In the genomic region with DNA sequence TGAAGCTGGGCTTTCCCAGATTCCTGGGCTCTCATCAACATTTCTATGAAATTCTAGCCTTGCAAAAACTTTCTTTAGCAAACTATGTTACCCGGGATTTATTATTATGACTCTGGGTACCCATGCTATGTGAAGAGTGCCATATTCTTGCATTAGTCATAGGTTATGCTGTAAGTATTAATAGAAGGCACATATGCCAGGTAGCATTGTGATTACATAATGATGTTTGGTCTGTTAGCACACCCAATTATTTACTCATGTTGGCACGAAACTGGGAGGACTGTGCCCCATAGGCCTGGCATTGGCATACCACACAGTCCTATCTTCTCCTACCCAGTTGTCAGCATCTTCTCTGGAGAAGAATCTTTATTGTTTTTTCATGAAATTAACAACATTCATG, we compare ENCODE assay signal across 16 cellular contexts.
DNase-seq lines count a peak whose midpoint lies in the region; ATAC-seq and TF ChIP-seq lines count a peak whose summit lies in the region.
"Had no signal": no experiment of that assay in that cellular context is flagged by ENCODE, and none has a peak within 500 bp of the region (broad histone marks: within the 10 kb centered on the region; RNA-seq: fewer than 3 reads in every experiment).

No MANE protein-coding gene starts in this region.

- CTCF ChIA-PET in MCF 10A (lab: Yijun Ruan, JAX), result no interaction called here
- CTCF ChIA-PET in mammary epithelial cell (lab: Charles Lee; ENCODE audit: low non-redundant PET), result no interaction called here
- CTCF ChIA-PET in activated CD4-positive, alpha-beta memory T cell treated with anti-CD3 and anti-CD28 coated beads for 36 hours (lab: Charles Lee), result no interaction called here

- no peaks in the 10 kb centered on the region for H3K9me3 Mint-ChIP-seq in MCF 10A (ENCODE audit: unreplicated experiment)
- no peaks in the 10 kb centered on the region for H3K9me3 Mint-ChIP-seq in activated CD4-positive, alpha-beta memory T cell treated with anti-CD3 and anti-CD28 coated beads for 36 hours
- H3K9me3 Mint-ChIP-seq: GM23338, H9 had no signal

- WGBS in mammary epithelial cell (ENCODE audit: low coverage, missing lambda C conversion rate), result 74% methylated on average over 2 of the region's 2 CpGs

- H3K4me3 Mint-ChIP-seq in MCF 10A (ENCODE audit: unreplicated experiment), result no peak overlapping the region
- no peak overlapping the region for H3K4me3 Mint-ChIP-seq in activated CD4-positive, alpha-beta memory T cell treated with anti-CD3 and anti-CD28 coated beads for 36 hours
- H3K4me3 Mint-ChIP-seq: CD4-positive, CD25-positive, alpha-beta regulatory T cell; GM23338; H9 had no signal

- H3K27ac ChIP-seq in breast epithelium (no peak overlapping the region), mammary epithelial cell (ENCODE audit: insufficient read depth, low read depth, low read length) (no peak overlapping the region), left lung (no peak overlapping the region)
- H3K27ac ChIP-seq: 22Rv1; BLaER1 treated with 17β-estradiol and CSF1 and Interleukin-3, amounts not matched to agents 10 nM and 100 nM had no signal

- H3K36me3 ChIP-seq in breast epithelium (no peaks in the 10 kb centered on the region), mammary epithelial cell (ENCODE audit: insufficient read depth, low read length) (no peaks in the 10 kb centered on the region), left lung (no peaks in the 10 kb centered on the region)
- H3K36me3 ChIP-seq: BLaER1 treated with 17β-estradiol and CSF1 and Interleukin-3, amounts not matched to agents 10 nM and 100 nM had no signal

- intact Hi-C loops in MCF 10A (cut with micrococcal nuclease) (no loop called here), breast epithelium (cut with DNase I; ENCODE audit: low total_unique reads) (no loop called here), mammary epithelial cell (cut with micrococcal nuclease) (no loop called here), left lung (cut with DNase I) (no loop called here)
- intact Hi-C loops in activated CD4-positive, alpha-beta memory T cell treated with anti-CD3 and anti-CD28 coated beads for 36 hours (cut with micrococcal nuclease), result no loop called here

- dilution Hi-C loops in mammary epithelial cell (cut with HindIII; ENCODE audit: low sequenced_read_pairs), result no loop called here

- H3K27me3 ChIP-seq in breast epithelium (no peaks in the 10 kb centered on the region), mammary epithelial cell (ENCODE audit: insufficient read depth, low read length) (no peaks in the 10 kb centered on the region), left lung (no peaks in the 10 kb centered on the region)
- H3K27me3 ChIP-seq: BLaER1 treated with 17β-estradiol and CSF1 and Interleukin-3, amounts not matched to agents 10 nM and 100 nM had no signal

- H3K9me3 ChIP-seq in breast epithelium (peaks cover 0 to 4% of the 10 kb centered on the region in 2 donors), mammary epithelial cell (replicated peaks; ENCODE audit: insufficient read depth, low read length) (no peaks in the 10 kb centered on the region), left lung (no peaks in the 10 kb centered on the region)
- H3K9me3 ChIP-seq: BLaER1 treated with 17β-estradiol and CSF1 and Interleukin-3, amounts not matched to agents 10 nM and 100 nM had no signal

- H3K79me2 ChIP-seq in mammary epithelial cell (ENCODE audit: insufficient read depth, low read length), result no peaks in the 10 kb centered on the region

- TF ChIP-seq POLR2A in breast epithelium (IDR thresholded peaks at IDR 0.05), result no peak

- H3K36me3 Mint-ChIP-seq in MCF 10A (ENCODE audit: insufficient read depth, unreplicated experiment), result no peaks in the 10 kb centered on the region
- no peaks in the 10 kb centered on the region for H3K36me3 Mint-ChIP-seq in activated CD4-positive, alpha-beta memory T cell treated with anti-CD3 and anti-CD28 coated beads for 36 hours
- H3K36me3 Mint-ChIP-seq: CD4-positive, CD25-positive, alpha-beta regulatory T cell had no signal

- H3K9ac ChIP-seq in mammary epithelial cell (ENCODE audit: insufficient read depth, low read length), result no peak overlapping the region
- H3K9ac ChIP-seq: BLaER1 treated with 17β-estradiol and CSF1 and Interleukin-3, amounts not matched to agents 10 nM and 100 nM had no signal

- H4K20me1 ChIP-seq in mammary epithelial cell (ENCODE audit: insufficient read depth, low read length), result no peaks in the 10 kb centered on the region
- H4K20me1 ChIP-seq: BLaER1 treated with 17β-estradiol and CSF1 and Interleukin-3, amounts not matched to agents 10 nM and 100 nM had no signal

- no peaks in the 10 kb centered on the region for H3K4me1 Mint-ChIP-seq in MCF 10A (ENCODE audit: insufficient read depth, unreplicated experiment)
- no peaks in the 10 kb centered on the region for H3K4me1 Mint-ChIP-seq in activated CD4-positive, alpha-beta memory T cell treated with anti-CD3 and anti-CD28 coated beads for 36 hours (ENCODE audit: low read depth)
- H3K4me1 Mint-ChIP-seq: CD4-positive, CD25-positive, alpha-beta regulatory T cell; GM23338; H9 had no signal

- in situ Hi-C loops in mammary epithelial cell (cut with MboI; ENCODE audit: low sequenced_read_pairs in 2 of 2), result no loop called here

- no peaks in the 10 kb centered on the region for H3K27me3 Mint-ChIP-seq in MCF 10A (ENCODE audit: insufficient read depth, unreplicated experiment)
- H3K27me3 Mint-ChIP-seq in activated CD4-positive, alpha-beta memory T cell treated with anti-CD3 and anti-CD28 coated beads for 36 hours, result peaks cover 2% of the 10 kb centered on the region

- ATAC-seq in HG03354 (IDR thresholded peaks at IDR 0.05; ENCODE audit: poor library complexity, severe bottlenecking, unreplicated experiment) (no peak), left lung (no peak), GM18909 (IDR thresholded peaks at IDR 0.05; ENCODE audit: poor library complexity, unreplicated experiment) (no peak)
- ATAC-seq: GM23338, HepG2 had no signal

- H2AFZ ChIP-seq in mammary epithelial cell (ENCODE audit: low read depth, low read length), result no peak overlapping the region
- H2AFZ ChIP-seq: GM23338 had no signal

- no peak for TF ChIP-seq CTCF in MCF 10A (IDR thresholded peaks at IDR 0.05; ENCODE audit: unreplicated experiment)
- no peak for TF ChIP-seq CTCF in breast epithelium (IDR thresholded peaks at IDR 0.05)
- no peak for TF ChIP-seq CTCF in mammary epithelial cell (conservative IDR thresholded peaks at IDR 0.05 in 1 of 2, IDR thresholded peaks at IDR 0.05 in 1 of 2; ENCODE audit: extremely low read depth in 1 of 2, insufficient read depth in 1 of 2, low read depth in 1 of 2, low read length in 2 of 2)
- no peak for TF ChIP-seq CTCF in left lung (IDR thresholded peaks at IDR 0.05)

- H3K4me3 ChIP-seq in breast epithelium, result no peak overlapping the region
- no peak overlapping the region for H3K4me3 ChIP-seq in mammary epithelial cell (replicated peaks in 1 of 3; ENCODE audit: insufficient read depth in 1 of 3, low read depth in 2 of 3, low read length in 3 of 3)
- H3K4me3 ChIP-seq in left lung, result no peak overlapping the region
- H3K4me3 ChIP-seq: BLaER1 treated with 17β-estradiol and CSF1 and Interleukin-3, amounts not matched to agents 10 nM and 100 nM; GM23338 had no signal

- no TSS peak for BruUV-seq in MCF 10A (replicated peaks; lab: Mats Ljungman, UMichigan)
- BruUV-seq in mammary epithelial cell (replicated peaks; lab: Mats Ljungman, UMichigan), result no TSS peak

- no peak overlapping the region for H3K27ac Mint-ChIP-seq in MCF 10A (ENCODE audit: low read depth, unreplicated experiment)
- no peak overlapping the region for H3K27ac Mint-ChIP-seq in activated CD4-positive, alpha-beta memory T cell treated with anti-CD3 and anti-CD28 coated beads for 36 hours
- H3K27ac Mint-ChIP-seq: CD4-positive, CD25-positive, alpha-beta regulatory T cell; GM23338; H9 had no signal

- H3K4me1 ChIP-seq in breast epithelium (no peaks in the 10 kb centered on the region), mammary epithelial cell (ENCODE audit: insufficient read depth, low read length) (peaks cover 2% of the 10 kb centered on the region), left lung (no peaks in the 10 kb centered on the region)

- DNase-seq in MCF 10A (ENCODE audit: unreplicated experiment), result peak; percentile 25
- DNase-seq in breast epithelium (ENCODE audit: low spot score in 2 of 2), result no peak
- DNase-seq in mammary epithelial cell, result peak; percentile 82
- DNase-seq in kidney tubule cell (ENCODE audit: low spot score), result peak; percentile 32
- no peak for DNase-seq in left lung
- DNase-seq in activated CD4-positive, alpha-beta memory T cell treated with anti-CD3 and anti-CD28 coated beads for 36 hours, result no peak
- DNase-seq: CD4-positive, CD25-positive, alpha-beta regulatory T cell; DMS53; GF-D8; H9 had no signal

- no peak overlapping the region for H3K4me2 ChIP-seq in mammary epithelial cell (ENCODE audit: insufficient read depth, low read depth, low read length)
- H3K4me2 ChIP-seq: BLaER1 treated with 17β-estradiol and CSF1 and Interleukin-3, amounts not matched to agents 10 nM and 100 nM; GM23338 had no signal

- POLR2A ChIA-PET in MCF 10A (lab: Yijun Ruan, JAX), result no interaction called here
- POLR2A ChIA-PET in activated CD4-positive, alpha-beta memory T cell treated with anti-CD3 and anti-CD28 coated beads for 36 hours (lab: Charles Lee), result no interaction called here

Comparison
In these comparisons a context has a peak if more than half of its experiments do, and no peak if none do; other contexts are left out.
1. DNase-seq: peak in MCF 10A (single experiment), mammary epithelial cell (single experiment) and kidney tubule cell (single experiment); none in breast epithelium (0 of 2), left lung (0 of 2) and activated CD4-positive, alpha-beta memory T cell treated with anti-CD3 and anti-CD28 coated beads for 36 hours (single experiment).